ENCODE assay signal across 10 cellular contexts in the genomic region with DNA sequence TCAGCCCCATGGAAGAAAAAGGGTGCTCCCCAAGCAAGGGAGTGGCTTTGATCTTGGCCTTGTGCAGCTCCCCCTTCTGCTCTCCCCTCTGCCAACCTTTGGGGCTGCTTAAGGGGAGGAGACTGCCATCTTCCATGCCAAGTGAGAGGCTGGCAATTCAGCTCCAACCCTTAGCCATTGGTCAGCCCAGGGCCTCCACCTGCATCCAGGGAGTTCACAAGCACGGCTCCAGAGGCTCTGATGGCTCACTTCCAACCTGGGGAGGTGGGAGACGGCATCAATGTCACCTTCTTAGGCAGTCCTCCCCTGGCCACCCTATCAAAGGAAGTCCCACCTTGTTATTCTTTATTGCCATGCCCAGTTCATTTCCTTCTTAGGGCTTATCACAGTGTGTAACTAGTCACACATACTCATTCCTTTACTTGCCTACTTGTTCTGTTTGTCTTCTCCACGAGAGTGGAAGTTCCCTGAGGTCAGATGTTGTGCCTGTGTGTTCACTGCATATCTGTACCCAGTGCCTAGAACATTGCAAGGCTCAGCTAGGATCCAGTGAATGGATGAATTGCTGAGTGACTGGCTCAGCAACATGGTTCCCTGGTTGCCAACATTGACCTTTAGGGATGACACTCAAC. TPM values are rescaled to one million over a fixed set of nuclear protein-coding genes. Genes with fewer than 3 reads are reported as not detected.
DNase-seq lines count a peak whose midpoint lies in the region; ATAC-seq and TF ChIP-seq lines count a peak whose summit lies in the region.
"Had no signal": no experiment of that assay in that cellular context is flagged by ENCODE, and none has a peak within 500 bp of the region (broad histone marks: within the 10 kb centered on the region; RNA-seq: fewer than 3 reads in every experiment).

No MANE protein-coding gene starts in this region.

- peaks cover 91% of the 10 kb centered on the region for H3K79me2 ChIP-seq in GM23248 (ENCODE audit: insufficient read depth)

- H3K4me3 ChIP-seq in GM23248 (no peak overlapping the region), gastroesophageal sphincter (peak overlapping the region in 1 of 2 donors; percentile 51), skin epidermis (no peak overlapping the region)

- H3K4me2 ChIP-seq in GM23248 (ENCODE audit: unreplicated experiment) = peak overlapping the region; percentile 81

- peaks cover 4% of the 10 kb centered on the region for H3K36me3 Mint-ChIP-seq in T-cell

- H3K9me3 ChIP-seq in GM23248 (ENCODE audit: low read depth) (no peaks in the 10 kb centered on the region), gastroesophageal sphincter (no peaks in the 10 kb centered on the region)

- no peak for TF ChIP-seq CTCF in gastroesophageal sphincter (IDR thresholded peaks at IDR 0.05)

- H3K9ac ChIP-seq in GM23248 = peak overlapping the region; percentile 85; the same call in 1 of the 2 replicates

- H2AFZ ChIP-seq in GM23248 = no peak overlapping the region

- peak overlapping the region; percentile 73 to 97 (median 80) for H3K4me3 Mint-ChIP-seq in T-cell

- no peak for TF ChIP-seq POLR2A in gastroesophageal sphincter (IDR thresholded peaks at IDR 0.05)

- H3K27ac ChIP-seq in GM23248 = peak overlapping the region; percentile 99
- H3K27ac ChIP-seq in gastroesophageal sphincter = peak overlapping the region; percentile 94 to 99 (median 96)
- peak overlapping the region in 20 of 21 experiments; percentile 80 to 99 (median 92) for H3K27ac ChIP-seq in skin epidermis

- ATAC-seq in T-cell (replicated peaks in 1 of 4) (no peak), gastroesophageal sphincter (no peak), HG03565 (IDR thresholded peaks at IDR 0.05; ENCODE audit: unreplicated experiment) (no peak), HG03025 (IDR thresholded peaks at IDR 0.05; ENCODE audit: low FRiP score, unreplicated experiment) (no peak)

- POLR2A ChIA-PET in T-cell (lab: Charles Lee) = interaction anchor here in 1 of 2 donors (1.2 kb wide), 1 partner anchor 19 kb away, joined by 3 read pairs; no protein-coding TSS in a partner anchor

- in situ Hi-C loops in GM23248 (cut with MboI) = no loop called here

- CTCF ChIA-PET in T-cell (lab: Charles Lee) = interaction anchor here in 1 of 2 donors (1.0 to 1.2 kb wide), 2 partner anchors 21 to 23 kb away, joined by 3 read pairs; no protein-coding TSS in a partner anchor

- peaks cover 83 to 89% (median 87%) of the 10 kb centered on the region in 3 donors for H3K4me1 Mint-ChIP-seq in T-cell

- DNase-seq in GM23248 (no peak), T-cell (no peak), MV-4-11 (lab: John Stamatoyannopoulos, UW) (no peak), dermis blood vessel endothelial cell (no peak)
- DNase-seq: activated CD4-positive, CD25-positive, alpha-beta regulatory T cell; NCI-H187 had no signal

- H3K9me2 ChIP-seq in GM23248 (ENCODE audit: insufficient read depth) = no peaks in the 10 kb centered on the region

- H4K20me1 ChIP-seq in GM23248 (ENCODE audit: insufficient read depth) = no peaks in the 10 kb centered on the region

- H3K27me3 Mint-ChIP-seq in T-cell = no peaks in the 10 kb centered on the region

- peaks cover 74% of the 10 kb centered on the region for H3F3A ChIP-seq in GM23248 (ENCODE audit: insufficient read depth)

- H3K36me3 ChIP-seq in GM23248 (ENCODE audit: low read depth) = no peaks in the 10 kb centered on the region
- H3K36me3 ChIP-seq in gastroesophageal sphincter = no peaks in the 10 kb centered on the region

- peaks cover 67% of the 10 kb centered on the region for H3K4me1 ChIP-seq in GM23248 (ENCODE audit: insufficient read depth)
- H3K4me1 ChIP-seq in gastroesophageal sphincter = peaks cover 12 to 91% (median 75%) of the 10 kb centered on the region in 3 donors

- H3K9me3 Mint-ChIP-seq in T-cell = no peaks in the 10 kb centered on the region

- peak overlapping the region; percentile 90 to 99 for H3K27ac Mint-ChIP-seq in T-cell

- H3K27me3 ChIP-seq in GM23248 (replicated peaks; ENCODE audit: insufficient read depth) = no peaks in the 10 kb centered on the region
- H3K27me3 ChIP-seq in gastroesophageal sphincter = no peaks in the 10 kb centered on the region

- no peak for TF ChIP-seq EP300 in gastroesophageal sphincter (IDR thresholded peaks at IDR 0.05)

- 64 to 66% methylated on average over 3 of the region's 3 CpGs for WGBS in GM23248 (ENCODE audit: low coverage in 1 of 2, low lambda C conversion rate in 2 of 2, missing lambda C conversion rate in 2 of 2), 2 experiments
- 41% methylated on average over 3 of the region's 3 CpGs; no CpG with 5 or more reads in 1 of the 2 donors for WGBS in gastroesophageal sphincter (ENCODE audit: low coverage in 1 of 2), 2 donors

RNA-seq across cellular contexts. Expression of gene HDAC7, which starts 5.0 kb away (rescaled TPM):
- 62.9 and 72.3 TPM in 2 replicates for total RNA-seq in GM23248 (2014; rRNA removed; shearing (Covaris generic))
- polyA plus RNA-seq in GM23248 (2016; fragmentation: Nextera tagmentation; extraction: Ambion mirVana) = 45.3 and 46.2 TPM in 2 replicates
- 100 to 1,000 TPM; 142 to 192 (median 165) TPM for total RNA-seq in T-cell
- total RNA-seq in gastroesophageal sphincter = 10 to 100 TPM; 55.9 to 96.5 (median 59.4) TPM
- total RNA-seq in dermis blood vessel endothelial cell = 55.0 and 75.4 TPM in 2 replicates

RNA-seq across cellular contexts. Expression of gene SLC48A1, which starts 41.6 kb away (rescaled TPM):
- total RNA-seq in GM23248 (2014; rRNA removed; shearing (Covaris generic)) = 16.4 and 20.9 TPM in 2 replicates
- polyA plus RNA-seq in GM23248 (2016; fragmentation: Nextera tagmentation; extraction: Ambion mirVana) = 19.1 and 21.8 TPM in 2 replicates
- total RNA-seq in T-cell (10 to 100 TPM in 3 of 5 donors, 1 to 10 TPM in 2; 5.8 to 13.7 (median 10.2) TPM), gastroesophageal sphincter (10 to 100 TPM; 40.7 to 66.8 (median 53.3) TPM), dermis blood vessel endothelial cell (19.2 and 22.1 TPM in 2 replicates)

RNA-seq across cellular contexts. Expression of gene RAPGEF3, which starts 56.0 kb away (rescaled TPM):
- total RNA-seq in GM23248 (2014; rRNA removed; shearing (Covaris generic)) = 1.3 and 3.7 TPM in 2 replicates
- polyA plus RNA-seq in GM23248 (2016; fragmentation: Nextera tagmentation; extraction: Ambion mirVana) = 1.1 and 1.4 TPM in 2 replicates
- under 1 TPM; 0.25 to 0.99 (median 0.82) TPM for total RNA-seq in T-cell
- 10 to 100 TPM; 19.3 to 56.8 (median 25.5) TPM for total RNA-seq in gastroesophageal sphincter
- 52.0 and 106 TPM in 2 replicates for total RNA-seq in dermis blood vessel endothelial cell
